ENCODE assay signal across 1 cellular context in the genomic region with DNA sequence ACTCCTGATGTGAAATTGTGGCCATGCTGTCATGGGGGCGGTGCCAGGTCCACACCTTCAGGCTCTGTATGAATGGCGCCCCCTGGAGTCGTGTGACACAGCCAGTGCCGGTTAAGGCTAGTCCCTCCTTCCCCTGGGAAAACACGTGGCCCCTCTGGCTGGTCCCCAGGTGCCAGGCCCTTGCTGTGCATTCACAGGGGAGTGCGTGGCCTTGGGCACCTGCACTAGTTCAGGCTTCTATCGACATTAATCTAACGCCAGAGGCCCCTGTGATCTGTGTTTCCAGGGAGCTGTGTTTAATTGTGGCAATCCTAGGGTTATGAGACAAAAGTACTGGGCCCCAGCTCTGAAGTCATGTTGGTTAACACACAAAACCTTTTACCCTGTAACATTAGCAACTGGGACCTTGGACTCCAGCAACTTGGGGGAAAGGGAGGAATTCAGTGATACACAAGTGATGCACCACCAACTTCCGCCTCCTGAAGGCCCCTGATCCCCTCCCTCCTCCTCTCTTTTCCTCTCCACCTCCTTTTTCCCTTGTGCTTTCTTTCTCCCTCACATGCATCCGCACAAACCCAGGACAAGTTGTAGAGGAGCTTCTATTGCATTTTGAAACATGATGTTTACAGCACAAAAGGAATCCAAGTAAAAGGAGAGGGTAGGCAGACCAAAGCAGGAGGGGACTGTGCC.
A peak's percentile ranks its signal among the peaks of the same experiment; 100 is the strongest.
TF ChIP-seq lines count a peak whose summit lies in the region.

No MANE protein-coding gene starts in this region.

TF ChIP-seq in K562, 482 proteins besides CTCF, POLR2A, EP300 and RAD21 (continued from another document and continues in another):
- TF ChIP-seq, protein P1, sequence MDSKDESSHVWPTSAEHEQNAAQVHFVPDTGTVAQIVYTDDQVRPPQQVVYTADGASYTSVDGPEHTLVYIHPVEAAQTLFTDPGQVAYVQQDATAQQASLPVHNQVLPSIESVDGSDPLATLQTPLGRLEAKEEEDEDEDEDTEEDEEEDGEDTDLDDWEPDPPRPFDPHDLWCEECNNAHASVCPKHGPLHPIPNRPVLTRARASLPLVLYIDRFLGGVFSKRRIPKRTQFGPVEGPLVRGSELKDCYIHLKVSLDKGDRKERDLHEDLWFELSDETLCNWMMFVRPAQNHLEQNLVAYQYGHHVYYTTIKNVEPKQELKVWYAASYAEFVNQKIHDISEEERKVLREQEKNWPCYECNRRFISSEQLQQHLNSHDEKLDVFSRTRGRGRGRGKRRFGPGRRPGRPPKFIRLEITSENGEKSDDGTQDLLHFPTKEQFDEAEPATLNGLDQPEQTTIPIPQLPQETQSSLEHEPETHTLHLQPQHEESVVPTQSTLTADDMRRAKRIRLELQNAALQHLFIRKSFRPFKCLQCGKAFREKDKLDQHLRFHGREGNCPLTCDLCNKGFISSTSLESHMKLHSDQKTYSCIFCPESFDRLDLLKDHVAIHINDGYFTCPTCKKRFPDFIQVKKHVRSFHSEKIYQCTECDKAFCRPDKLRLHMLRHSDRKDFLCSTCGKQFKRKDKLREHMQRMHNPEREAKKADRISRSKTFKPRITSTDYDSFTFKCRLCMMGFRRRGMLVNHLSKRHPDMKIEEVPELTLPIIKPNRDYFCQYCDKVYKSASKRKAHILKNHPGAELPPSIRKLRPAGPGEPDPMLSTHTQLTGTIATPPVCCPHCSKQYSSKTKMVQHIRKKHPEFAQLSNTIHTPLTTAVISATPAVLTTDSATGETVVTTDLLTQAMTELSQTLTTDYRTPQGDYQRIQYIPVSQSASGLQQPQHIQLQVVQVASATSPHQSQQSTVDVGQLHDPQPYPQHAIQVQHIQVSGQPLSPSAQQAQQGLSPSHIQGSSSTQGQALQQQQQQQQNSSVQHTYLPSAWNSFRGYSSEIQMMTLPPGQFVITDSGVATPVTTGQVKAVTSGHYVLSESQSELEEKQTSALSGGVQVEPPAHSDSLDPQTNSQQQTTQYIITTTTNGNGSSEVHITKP (IDR thresholded peaks at IDR 0.05; ENCODE audit: partially characterized antibody) = no peak
- TF ChIP-seq, protein P2, sequence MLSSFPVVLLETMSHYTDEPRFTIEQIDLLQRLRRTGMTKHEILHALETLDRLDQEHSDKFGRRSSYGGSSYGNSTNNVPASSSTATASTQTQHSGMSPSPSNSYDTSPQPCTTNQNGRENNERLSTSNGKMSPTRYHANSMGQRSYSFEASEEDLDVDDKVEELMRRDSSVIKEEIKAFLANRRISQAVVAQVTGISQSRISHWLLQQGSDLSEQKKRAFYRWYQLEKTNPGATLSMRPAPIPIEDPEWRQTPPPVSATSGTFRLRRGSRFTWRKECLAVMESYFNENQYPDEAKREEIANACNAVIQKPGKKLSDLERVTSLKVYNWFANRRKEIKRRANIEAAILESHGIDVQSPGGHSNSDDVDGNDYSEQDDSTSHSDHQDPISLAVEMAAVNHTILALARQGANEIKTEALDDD (IDR thresholded peaks at IDR 0.05) = peak; percentile 18; the same call in 1 of the 2 replicates
- TF ChIP-seq TSC22D4 (tag; IDR thresholded peaks at IDR 0.05) = no peak
- no peak for TF ChIP-seq CBX8 (IDR thresholded peaks at IDR 0.05; ENCODE audit: borderline replicate concordance, extremely low read depth, low read depth, low read length, poor library complexity, severe bottlenecking)
- no peak for TF ChIP-seq ZBED1 (IDR thresholded peaks at IDR 0.05)
- no peak; the same call in 1 of the 2 replicates for TF ChIP-seq POLR2AphosphoS5 (IDR thresholded peaks at IDR 0.05; ENCODE audit: control insufficient read depth, insufficient read depth, low read depth, low read length)
- TF ChIP-seq ZNF23 (CRISPR knock-in tag; IDR thresholded peaks at IDR 0.05) = no peak
- no peak for TF ChIP-seq ZNF79 (CRISPR knock-in tag; IDR thresholded peaks at IDR 0.05; ENCODE audit: low read depth)
- TF ChIP-seq, protein P3, sequence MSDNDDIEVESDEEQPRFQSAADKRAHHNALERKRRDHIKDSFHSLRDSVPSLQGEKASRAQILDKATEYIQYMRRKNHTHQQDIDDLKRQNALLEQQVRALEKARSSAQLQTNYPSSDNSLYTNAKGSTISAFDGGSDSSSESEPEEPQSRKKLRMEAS (CRISPR knock-in tag; IDR thresholded peaks at IDR 0.05) = peak; percentile 95
- TF ChIP-seq ZNF212 (CRISPR knock-in tag; IDR thresholded peaks at IDR 0.05) = no peak
- TF ChIP-seq FOXA1 (IDR thresholded peaks at IDR 0.05; ENCODE audit: borderline replicate concordance) = no peak
- no peak for TF ChIP-seq RBM25 (IDR thresholded peaks at IDR 0.05; ENCODE audit: low read depth, low read length, severe bottlenecking)
- no peak for TF ChIP-seq ZNF140 (CRISPR knock-in tag; IDR thresholded peaks at IDR 0.05)
- TF ChIP-seq, protein P4, sequence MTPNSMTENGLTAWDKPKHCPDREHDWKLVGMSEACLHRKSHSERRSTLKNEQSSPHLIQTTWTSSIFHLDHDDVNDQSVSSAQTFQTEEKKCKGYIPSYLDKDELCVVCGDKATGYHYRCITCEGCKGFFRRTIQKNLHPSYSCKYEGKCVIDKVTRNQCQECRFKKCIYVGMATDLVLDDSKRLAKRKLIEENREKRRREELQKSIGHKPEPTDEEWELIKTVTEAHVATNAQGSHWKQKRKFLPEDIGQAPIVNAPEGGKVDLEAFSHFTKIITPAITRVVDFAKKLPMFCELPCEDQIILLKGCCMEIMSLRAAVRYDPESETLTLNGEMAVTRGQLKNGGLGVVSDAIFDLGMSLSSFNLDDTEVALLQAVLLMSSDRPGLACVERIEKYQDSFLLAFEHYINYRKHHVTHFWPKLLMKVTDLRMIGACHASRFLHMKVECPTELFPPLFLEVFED (CRISPR knock-in tag; conservative IDR thresholded peaks at IDR 0.05) = no peak
- TF ChIP-seq RNF2 (IDR thresholded peaks at IDR 0.05) = no peak
- TF ChIP-seq HDAC8 (tag; IDR thresholded peaks at IDR 0.05) = no peak
- TF ChIP-seq U2AF2 (optimal IDR thresholded peaks at IDR 0.05; ENCODE audit: low read depth, low read length) = no peak
- TF ChIP-seq PHF8 (IDR thresholded peaks at IDR 0.05; ENCODE audit: borderline replicate concordance, low read length) = no peak
- peak; percentile 63; the same call in 1 of the 2 replicates for TF ChIP-seq RB1 (IDR thresholded peaks at IDR 0.05; ENCODE audit: low read depth)
- TF ChIP-seq TEAD4 (IDR thresholded peaks at IDR 0.05; ENCODE audit: low read length) = peak; percentile 29; the same call in 1 of the 2 replicates
- TF ChIP-seq TEAD4 (CRISPR knock-in tag; IDR thresholded peaks at IDR 0.05; ENCODE audit: borderline replicate concordance) = no peak
- no peak for TF ChIP-seq ZEB2 (IDR thresholded peaks at IDR 0.05)
- no peak for TF ChIP-seq ARNT (IDR thresholded peaks at IDR 0.05)
- peak; percentile 85 for TF ChIP-seq CREM (IDR thresholded peaks at IDR 0.05; ENCODE audit: low read depth)
- TF ChIP-seq HNRNPK (IDR thresholded peaks at IDR 0.05; ENCODE audit: low read depth, low read length, poor library complexity, severe bottlenecking) = no peak
- TF ChIP-seq BCL6 (CRISPR knock-in tag; IDR thresholded peaks at IDR 0.05) = no peak
- no peak for TF ChIP-seq HMG20B (CRISPR knock-in tag; IDR thresholded peaks at IDR 0.05)
- TF ChIP-seq PHB (CRISPR knock-in tag; IDR thresholded peaks at IDR 0.05) = no peak
- TF ChIP-seq, protein P5, sequence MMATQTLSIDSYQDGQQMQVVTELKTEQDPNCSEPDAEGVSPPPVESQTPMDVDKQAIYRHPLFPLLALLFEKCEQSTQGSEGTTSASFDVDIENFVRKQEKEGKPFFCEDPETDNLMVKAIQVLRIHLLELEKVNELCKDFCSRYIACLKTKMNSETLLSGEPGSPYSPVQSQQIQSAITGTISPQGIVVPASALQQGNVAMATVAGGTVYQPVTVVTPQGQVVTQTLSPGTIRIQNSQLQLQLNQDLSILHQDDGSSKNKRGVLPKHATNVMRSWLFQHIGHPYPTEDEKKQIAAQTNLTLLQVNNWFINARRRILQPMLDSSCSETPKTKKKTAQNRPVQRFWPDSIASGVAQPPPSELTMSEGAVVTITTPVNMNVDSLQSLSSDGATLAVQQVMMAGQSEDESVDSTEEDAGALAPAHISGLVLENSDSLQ (IDR thresholded peaks at IDR 0.05) = no peak; the same call in 1 of the 2 replicates
- TF ChIP-seq CBX3 (IDR thresholded peaks at IDR 0.05; ENCODE audit: borderline replicate concordance in 1 of 2, low read length in 2 of 2) = no peak; a peak in 1 of 3 replicates
- 0 out of 2 replicates have a peak, but pooled peaks have one; percentile 11 for TF ChIP-seq HCFC1 (IDR thresholded peaks at IDR 0.05; ENCODE audit: low read depth, low read length)
- TF ChIP-seq HDAC1 (IDR thresholded peaks at IDR 0.05) = peak in 1 of 2 experiments; percentile 75; a peak in 2 of 4 replicates
- TF ChIP-seq, protein P6, sequence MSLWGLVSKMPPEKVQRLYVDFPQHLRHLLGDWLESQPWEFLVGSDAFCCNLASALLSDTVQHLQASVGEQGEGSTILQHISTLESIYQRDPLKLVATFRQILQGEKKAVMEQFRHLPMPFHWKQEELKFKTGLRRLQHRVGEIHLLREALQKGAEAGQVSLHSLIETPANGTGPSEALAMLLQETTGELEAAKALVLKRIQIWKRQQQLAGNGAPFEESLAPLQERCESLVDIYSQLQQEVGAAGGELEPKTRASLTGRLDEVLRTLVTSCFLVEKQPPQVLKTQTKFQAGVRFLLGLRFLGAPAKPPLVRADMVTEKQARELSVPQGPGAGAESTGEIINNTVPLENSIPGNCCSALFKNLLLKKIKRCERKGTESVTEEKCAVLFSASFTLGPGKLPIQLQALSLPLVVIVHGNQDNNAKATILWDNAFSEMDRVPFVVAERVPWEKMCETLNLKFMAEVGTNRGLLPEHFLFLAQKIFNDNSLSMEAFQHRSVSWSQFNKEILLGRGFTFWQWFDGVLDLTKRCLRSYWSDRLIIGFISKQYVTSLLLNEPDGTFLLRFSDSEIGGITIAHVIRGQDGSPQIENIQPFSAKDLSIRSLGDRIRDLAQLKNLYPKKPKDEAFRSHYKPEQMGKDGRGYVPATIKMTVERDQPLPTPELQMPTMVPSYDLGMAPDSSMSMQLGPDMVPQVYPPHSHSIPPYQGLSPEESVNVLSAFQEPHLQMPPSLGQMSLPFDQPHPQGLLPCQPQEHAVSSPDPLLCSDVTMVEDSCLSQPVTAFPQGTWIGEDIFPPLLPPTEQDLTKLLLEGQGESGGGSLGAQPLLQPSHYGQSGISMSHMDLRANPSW (CRISPR knock-in tag; IDR thresholded peaks at IDR 0.05) = no peak
- TF ChIP-seq, protein P7, sequence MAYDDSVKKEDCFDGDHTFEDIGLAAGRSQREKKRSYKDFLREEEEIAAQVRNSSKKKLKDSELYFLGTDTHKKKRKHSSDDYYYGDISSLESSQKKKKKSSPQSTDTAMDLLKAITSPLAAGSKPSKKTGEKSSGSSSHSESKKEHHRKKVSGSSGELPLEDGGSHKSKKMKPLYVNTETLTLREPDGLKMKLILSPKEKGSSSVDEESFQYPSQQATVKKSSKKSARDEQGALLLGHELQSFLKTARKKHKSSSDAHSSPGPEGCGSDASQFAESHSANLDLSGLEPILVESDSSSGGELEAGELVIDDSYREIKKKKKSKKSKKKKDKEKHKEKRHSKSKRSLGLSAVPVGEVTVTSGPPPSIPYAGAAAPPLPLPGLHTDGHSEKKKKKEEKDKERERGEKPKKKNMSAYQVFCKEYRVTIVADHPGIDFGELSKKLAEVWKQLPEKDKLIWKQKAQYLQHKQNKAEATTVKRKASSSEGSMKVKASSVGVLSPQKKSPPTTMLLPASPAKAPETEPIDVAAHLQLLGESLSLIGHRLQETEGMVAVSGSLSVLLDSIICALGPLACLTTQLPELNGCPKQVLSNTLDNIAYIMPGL (CRISPR knock-in tag; IDR thresholded peaks at IDR 0.05) = no peak
- TF ChIP-seq FOXM1 (IDR thresholded peaks at IDR 0.05; ENCODE audit: low read depth) = no peak
- 0 out of 2 replicates have a peak, but pooled peaks have one; percentile 38 for TF ChIP-seq FOXM1 (CRISPR knock-in tag; IDR thresholded peaks at IDR 0.05; ENCODE audit: low read depth)
- 0 out of 2 replicates have a peak, but pooled peaks have one; percentile 36 for TF ChIP-seq ZNF384 (IDR thresholded peaks at IDR 0.05; ENCODE audit: low read depth, low read length)
- TF ChIP-seq ZNF586 (CRISPR knock-in tag; conservative IDR thresholded peaks at IDR 0.05) = no peak
- TF ChIP-seq KAT2B (IDR thresholded peaks at IDR 0.05; ENCODE audit: low read depth, low read length) = no peak
- no peak for TF ChIP-seq SMARCB1 (IDR thresholded peaks at IDR 0.05; ENCODE audit: insufficient read length, low read depth)
- TF ChIP-seq ZBTB8A (IDR thresholded peaks at IDR 0.05; ENCODE audit: partially characterized antibody) = no peak
